Comparison of ENCODE assay signal across 24 cellular contexts in the genomic region with DNA sequence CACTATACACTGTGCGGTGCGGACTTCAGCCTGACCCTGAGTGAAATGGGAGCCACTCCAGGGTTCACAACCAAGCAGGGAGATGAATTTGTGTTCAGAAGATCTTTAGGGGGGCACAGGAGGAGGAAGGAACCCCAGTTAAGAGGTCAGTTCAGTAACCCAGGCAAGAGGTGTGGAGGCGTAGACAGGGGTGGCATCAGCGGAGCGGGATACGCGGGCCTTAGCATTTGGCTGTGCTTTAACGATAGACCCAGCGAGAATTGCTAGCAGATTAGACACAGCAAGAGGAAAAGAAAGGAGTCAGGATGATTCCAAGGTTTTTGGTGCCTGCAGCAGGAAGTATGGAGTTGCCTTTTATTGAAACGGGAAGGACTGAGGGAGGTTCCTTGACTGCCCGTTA. TPM values are rescaled to one million over a fixed set of nuclear protein-coding genes. Genes with fewer than 3 reads are reported as not detected.
DNase-seq lines count a peak whose midpoint lies in the region; ATAC-seq, FAIRE-seq and TF ChIP-seq lines count a peak whose summit lies in the region.
"Had no signal": no experiment of that assay in that cellular context is flagged by ENCODE, and none has a peak within 500 bp of the region (broad histone marks: within the 10 kb centered on the region; RNA-seq: fewer than 3 reads in every experiment).

No MANE protein-coding gene starts in this region.

- H3K36me3 ChIP-seq in right atrium auricular region, result no peaks in the 10 kb centered on the region
- no peaks in the 10 kb centered on the region for H3K36me3 ChIP-seq in neuronal stem cell (replicated peaks in 1 of 2; ENCODE audit: control insufficient read depth in 2 of 2, insufficient read depth in 2 of 2, low read length in 2 of 2)
- H3K36me3 ChIP-seq in sigmoid colon, result no peaks in the 10 kb centered on the region
- H3K36me3 ChIP-seq in upper lobe of right lung, result no peaks in the 10 kb centered on the region
- H3K36me3 ChIP-seq: BLaER1 treated with 17β-estradiol and CSF1 and Interleukin-3, amounts not matched to agents 10 nM and 100 nM had no signal

- no peak overlapping the region for H3K4me3 Mint-ChIP-seq in stimulated activated naive CD8-positive, alpha-beta T cell treated with anti-CD3 and anti-CD28 coated beads, Interleukin-15, amount 100 ng/mL, for 72 hours
- H3K4me3 Mint-ChIP-seq: B cell; CD4-positive, alpha-beta T cell; CD8-positive, alpha-beta T cell had no signal

- H4K8ac ChIP-seq in neuronal stem cell (ENCODE audit: low read depth, low read length), result no peak overlapping the region

- H3K4me1 Mint-ChIP-seq in stimulated activated naive CD8-positive, alpha-beta T cell treated with anti-CD3 and anti-CD28 coated beads, Interleukin-15, amount 100 ng/mL, for 72 hours, result no peaks in the 10 kb centered on the region
- H3K4me1 Mint-ChIP-seq: B cell had no signal

- H4K91ac ChIP-seq in neuronal stem cell (ENCODE audit: low read depth, low read length, poor library complexity), result no peak overlapping the region

- no peak overlapping the region for H3K27ac Mint-ChIP-seq in stimulated activated naive CD8-positive, alpha-beta T cell treated with anti-CD3 and anti-CD28 coated beads, Interleukin-15, amount 100 ng/mL, for 72 hours
- H3K27ac Mint-ChIP-seq: B cell; CD4-positive, alpha-beta T cell; CD8-positive, alpha-beta T cell had no signal

- no peaks in the 10 kb centered on the region for H3K79me1 ChIP-seq in neuronal stem cell (ENCODE audit: low read depth, low read length)

- no peak overlapping the region for H2BK15ac ChIP-seq in neuronal stem cell (ENCODE audit: low read length)

- H3K4me1 ChIP-seq in right atrium auricular region, result no peaks in the 10 kb centered on the region
- H3K4me1 ChIP-seq in neuronal stem cell (ENCODE audit: control insufficient read depth in 2 of 2, insufficient read depth in 1 of 2, low read depth in 1 of 2, low read length in 2 of 2), result peaks cover 0 to under 1% of the 10 kb centered on the region in 2 donors
- no peaks in the 10 kb centered on the region for H3K4me1 ChIP-seq in sigmoid colon
- H3K4me1 ChIP-seq in upper lobe of right lung, result no peaks in the 10 kb centered on the region
- H3K4me1 ChIP-seq: A549, Caco-2 had no signal

- no peak overlapping the region for H3K18ac ChIP-seq in neuronal stem cell (ENCODE audit: low read length)

- H3K4ac ChIP-seq in neuronal stem cell (ENCODE audit: low read length), result no peak overlapping the region

- no CpG with 5 or more reads among the region's 11 CpGs for WGBS in neuronal stem cell (ENCODE audit: extremely low coverage in 2 of 2, insufficient read length in 2 of 2, insufficient replicate concordance in 1 of 2), 2 donors
- 90 to 92% methylated on average over 11 of the region's 11 CpGs for WGBS in sigmoid colon, 2 donors

- H2BK12ac ChIP-seq in neuronal stem cell (ENCODE audit: low read length), result no peak overlapping the region

- no peak for TF ChIP-seq EP300 in sigmoid colon (IDR thresholded peaks at IDR 0.05)

- H3K14ac ChIP-seq in neuronal stem cell (ENCODE audit: low read length), result no peak overlapping the region

- H3K27me3 Mint-ChIP-seq in stimulated activated naive CD8-positive, alpha-beta T cell treated with anti-CD3 and anti-CD28 coated beads, Interleukin-15, amount 100 ng/mL, for 72 hours, result peaks cover 29% of the 10 kb centered on the region

- FAIRE-seq in H54 (lab: Jason Lieb, UNC), result no peak
- FAIRE-seq: A549, D721Med, G401.6, GM12891, GM19239 had no signal

- no peak for TF ChIP-seq CTCF in right atrium auricular region (IDR thresholded peaks at IDR 0.05)
- TF ChIP-seq CTCF in sigmoid colon (IDR thresholded peaks at IDR 0.05), result no peak
- TF ChIP-seq CTCF in upper lobe of right lung (IDR thresholded peaks at IDR 0.05), result no peak

- no peak overlapping the region for H3K4me2 ChIP-seq in neuronal stem cell (ENCODE audit: insufficient read depth, low read length, poor library complexity, severe bottlenecking)
- H3K4me2 ChIP-seq: A549 had no signal

- intact Hi-C loops in cardiac septum (cut with DNase I) (no loop called here), sigmoid colon (cut with DNase I) (no loop called here), upper lobe of right lung (cut with DNase I) (no loop called here)

- H3K9me3 ChIP-seq in right atrium auricular region (peaks cover 0 to 17% of the 10 kb centered on the region in 2 donors), neuronal stem cell (replicated peaks in 1 of 2; ENCODE audit: control insufficient read depth in 2 of 2, insufficient read depth in 1 of 2, low read depth in 1 of 2, low read length in 2 of 2) (peaks cover 8% of the 10 kb centered on the region in 2 donors), sigmoid colon (peaks cover 0 to 16% (median 5%) of the 10 kb centered on the region in 4 donors), upper lobe of right lung (peaks cover 12% of the 10 kb centered on the region)

- no peak overlapping the region for H3K23ac ChIP-seq in neuronal stem cell (ENCODE audit: low read depth, low read length, poor library complexity)

- TF ChIP-seq POLR2A in sigmoid colon (IDR thresholded peaks at IDR 0.05) (no peak), H54 (IDR thresholded peaks at IDR 0.05; ENCODE audit: low read depth, low read length) (no peak)

- H3K4me3 ChIP-seq in right atrium auricular region (no peak overlapping the region), neuronal stem cell (ENCODE audit: low read length in 2 of 2) (no peak overlapping the region), sigmoid colon (no peak overlapping the region), upper lobe of right lung (no peak overlapping the region)
- H3K4me3 ChIP-seq: A549; BLaER1 treated with 17β-estradiol and CSF1 and Interleukin-3, amounts not matched to agents 10 nM and 100 nM had no signal

- H2AK5ac ChIP-seq in neuronal stem cell (ENCODE audit: low read depth, low read length), result no peak overlapping the region

- peak; percentile 54 for DNase-seq in cardiac septum (ENCODE audit: low spot score)
- DNase-seq in right atrium auricular region (ENCODE audit: low spot score), result no peak
- no peak for DNase-seq in neuronal stem cell (ENCODE audit: low spot score)
- peak; percentile 6 for DNase-seq in sigmoid colon
- DNase-seq in upper lobe of right lung, result peak; percentile 30
- DNase-seq in left lobe of liver (ENCODE audit: low spot score), result no peak
- DNase-seq in stimulated activated naive CD8-positive, alpha-beta T cell treated with anti-CD3 and anti-CD28 coated beads, Interleukin-15, amount 100 ng/mL, for 72 hours, result no peak
- no peak for DNase-seq in H54 (ENCODE audit: insufficient read length, low spot score)
- DNase-seq: AML-193; Caco-2; Calu3; CD4-positive, alpha-beta T cell; CD8-positive, alpha-beta T cell; DMS79 treated with DMSO at 0.1 percent for 48 hours; GF-D8 had no signal

- H3K27me3 ChIP-seq in right atrium auricular region, result no peaks in the 10 kb centered on the region
- H3K27me3 ChIP-seq in neuronal stem cell (ENCODE audit: control insufficient read depth in 3 of 3, insufficient read depth in 3 of 3, low read depth in 1 of 3, low read length in 3 of 3), result no peaks in the 10 kb centered on the region
- no peaks in the 10 kb centered on the region for H3K27me3 ChIP-seq in sigmoid colon
- no peaks in the 10 kb centered on the region for H3K27me3 ChIP-seq in upper lobe of right lung

- peaks cover 19 to 26% of the 10 kb centered on the region in 2 donors for H3K9me3 Mint-ChIP-seq in stimulated activated naive CD8-positive, alpha-beta T cell treated with anti-CD3 and anti-CD28 coated beads, Interleukin-15, amount 100 ng/mL, for 72 hours

- no peak overlapping the region for H2BK5ac ChIP-seq in neuronal stem cell (ENCODE audit: low read length)

- no peak overlapping the region for H2BK120ac ChIP-seq in neuronal stem cell (ENCODE audit: low read depth, low read length)

- peak overlapping the region; percentile 22 for H2AFZ ChIP-seq in neuronal stem cell (ENCODE audit: low read length)

- H3K27ac ChIP-seq in right atrium auricular region (no peak overlapping the region), neuronal stem cell (replicated peaks; ENCODE audit: low read length) (no peak overlapping the region), sigmoid colon (no peak overlapping the region), upper lobe of right lung (no peak overlapping the region)
- H3K27ac ChIP-seq: 22Rv1; A549; BLaER1 treated with 17β-estradiol and CSF1 and Interleukin-3, amounts not matched to agents 10 nM and 100 nM; C4-2B had no signal

- ATAC-seq in upper lobe of right lung, result no peak
- no peak for ATAC-seq in left lobe of liver
- no peak for ATAC-seq in stimulated activated naive CD8-positive, alpha-beta T cell treated with anti-CD3 and anti-CD28 coated beads, Interleukin-15, amount 100 ng/mL, for 72 hours
- ATAC-seq: A549; CD8-positive, alpha-beta T cell had no signal

- no peak overlapping the region for H3K9ac ChIP-seq in neuronal stem cell (ENCODE audit: low read depth, low read length, poor library complexity)
- H3K9ac ChIP-seq: BLaER1 treated with 17β-estradiol and CSF1 and Interleukin-3, amounts not matched to agents 10 nM and 100 nM had no signal

RNA-seq across cellular contexts. Expression of gene CTTN, which starts 46.8 kb away (rescaled TPM):
- total RNA-seq in cardiac septum (171 TPM), right atrium auricular region (10 to 100 TPM; 67.0 to 99.2 TPM), sigmoid colon (100 to 1,000 TPM; 128 to 312 (median 157) TPM), upper lobe of right lung (177 TPM), left lobe of liver (71.9 TPM)
- polyA plus RNA-seq in neuronal stem cell (2013, experiment 1 of 2), result 79.2 TPM
- polyA plus RNA-seq in neuronal stem cell (2013, experiment 2 of 2), result 79.5 TPM
- polyA plus RNA-seq in sigmoid colon, result 100 to 1,000 TPM in 2 of 3 donors, 10 to 100 TPM in 1; 87.1 to 152 (median 102) TPM
- total RNA-seq: B cell had no signal

Comparison
In these comparisons a context has a peak if more than half of its experiments do, and no peak if none do; other contexts are left out.
1. DNase-seq: peak in cardiac septum (single experiment), sigmoid colon (single experiment) and upper lobe of right lung (single experiment); none in right atrium auricular region (single experiment), neuronal stem cell (single experiment), left lobe of liver (single experiment), stimulated activated naive CD8-positive, alpha-beta T cell treated with anti-CD3 and anti-CD28 coated beads, Interleukin-15, amount 100 ng/mL, for 72 hours (0 of 2) and H54 (single experiment).